27 cellular contexts compared by ENCODE assay signal in the genomic region with DNA sequence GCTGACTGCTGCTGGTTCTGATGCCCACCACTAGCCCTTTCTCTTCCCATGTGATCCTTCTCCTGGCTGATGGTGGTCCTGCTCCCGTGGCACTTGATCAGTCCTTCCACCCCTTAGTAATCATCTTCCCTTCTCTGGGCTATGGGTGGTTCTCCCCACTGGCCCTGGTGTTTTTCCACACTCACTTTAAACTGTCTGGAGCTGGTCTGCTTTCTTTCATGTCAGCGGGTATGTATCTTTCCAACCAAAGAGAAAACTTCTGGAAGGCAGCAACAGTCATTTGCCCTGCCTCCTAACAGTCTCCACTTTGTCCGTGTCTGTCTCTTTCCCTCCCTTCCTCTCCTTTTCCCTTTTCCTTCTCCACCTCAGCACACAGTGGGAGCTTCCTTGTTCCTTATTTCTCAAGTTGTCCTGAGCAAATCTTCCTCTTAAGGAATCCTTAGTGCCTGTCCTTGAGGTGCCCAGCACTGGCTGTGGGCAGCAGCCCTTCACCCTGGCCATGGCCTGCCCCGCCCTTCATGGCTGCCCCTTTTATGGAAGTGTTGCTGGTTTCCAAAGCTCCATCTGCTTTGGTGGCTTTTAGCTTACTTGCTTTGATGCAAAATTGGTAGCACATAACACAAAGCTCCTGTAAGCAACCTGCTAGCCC.
DNase-seq lines count a peak whose midpoint lies in the region; ATAC-seq and TF ChIP-seq lines count a peak whose summit lies in the region.
"Had no signal": no experiment of that assay in that cellular context is flagged by ENCODE, and none has a peak within 500 bp of the region (broad histone marks: within the 10 kb centered on the region; RNA-seq: fewer than 3 reads in every experiment).

No MANE protein-coding gene starts in this region.

- TF ChIP-seq POLR2A in esophagus squamous epithelium (IDR thresholded peaks at IDR 0.05) = no peak

- H3K4me3 ChIP-seq in Caco-2 (ENCODE audit: low read depth, low read length) (no peak overlapping the region), HUES48 (ENCODE audit: low read depth, low read length) (no peak overlapping the region), fibroblast of villous mesenchyme (ENCODE audit: low read depth, low read length) (no peak overlapping the region), esophagus squamous epithelium (no peak overlapping the region), Karpas-422 (ENCODE audit: low read length) (no peak overlapping the region)
- H3K4me3 ChIP-seq: tibial artery had no signal

- CTCF ChIA-PET in Caco-2 (lab: Charles Lee) = interaction anchor here (0.6 to 1.1 kb wide), 2 partner anchors 124 to 246 kb away, joined by 4 to 8 read pairs; no protein-coding TSS in a partner anchor

- 79 to 88% methylated on average over 4 of the region's 4 CpGs for WGBS in esophagus squamous epithelium, 2 donors

- H3K27me3 ChIP-seq in Caco-2 (replicated peaks; ENCODE audit: control insufficient read depth, insufficient read depth, low read length) = no peaks in the 10 kb centered on the region
- no peaks in the 10 kb centered on the region for H3K27me3 ChIP-seq in HUES48 (ENCODE audit: control insufficient read depth, insufficient read depth, low read length)
- H3K27me3 ChIP-seq in esophagus squamous epithelium = no peaks in the 10 kb centered on the region
- H3K27me3 ChIP-seq in Karpas-422 (ENCODE audit: low read length) = no peaks in the 10 kb centered on the region
- H3K27me3 ChIP-seq: tibial artery had no signal

- H4K20me1 ChIP-seq in Karpas-422 (ENCODE audit: insufficient read depth, low read depth, low read length) = no peaks in the 10 kb centered on the region

- BruUV-seq in Caco-2 (replicated peaks; lab: Mats Ljungman, UMichigan) = no TSS peak

- H3K4me1 ChIP-seq in Caco-2 = peaks cover 14% of the 10 kb centered on the region; the same call in 1 of the 2 replicates
- peaks cover 58% of the 10 kb centered on the region for H3K4me1 ChIP-seq in HUES48 (ENCODE audit: control insufficient read depth, insufficient read depth, low read length)
- H3K4me1 ChIP-seq in esophagus squamous epithelium = peaks cover 0 to 2% (median 0%) of the 10 kb centered on the region in 3 donors
- no peaks in the 10 kb centered on the region for H3K4me1 ChIP-seq in Karpas-422 (ENCODE audit: low read length)

- no peaks in the 10 kb centered on the region for H3K27me3 Mint-ChIP-seq in Caco-2 (ENCODE audit: insufficient read depth, unreplicated experiment)
- no peaks in the 10 kb centered on the region for H3K27me3 Mint-ChIP-seq in progenitor cell of endocrine pancreas
- H3K27me3 Mint-ChIP-seq: CD8-positive, alpha-beta memory T cell; naive thymus-derived CD8-positive, alpha-beta T cell; stimulated activated naive CD8-positive, alpha-beta T cell treated with anti-CD3 and anti-CD28 coated beads, Interleukin-15, amount 100 ng/mL, for 72 hours had no signal

- no peaks in the 10 kb centered on the region for H3K9me3 Mint-ChIP-seq in Caco-2 (ENCODE audit: unreplicated experiment)
- H3K9me3 Mint-ChIP-seq in progenitor cell of endocrine pancreas (ENCODE audit: low read depth) = no peaks in the 10 kb centered on the region
- H3K9me3 Mint-ChIP-seq: activated CD4-positive, alpha-beta memory T cell treated with anti-CD3 and anti-CD28 coated beads, Interleukin-2, amount 10 ng/mL, durations not matched to agents 7 days and 5 days; activated T-helper 1 cell treated with anti-CD3 and anti-CD28 coated beads, Interleukin-12 subunit alpha, Interleukin-12 subunit beta, Interleukin-2, Interleukin-4 antibody, amounts not matched to agents 30 ng/mL and 10 ng/mL and 1 ng/mL, durations not matched to agents 14 hours and 24 hours and 36 hours; brain; CD8-positive, alpha-beta memory T cell; naive thymus-derived CD8-positive, alpha-beta T cell; stimulated activated naive CD8-positive, alpha-beta T cell treated with anti-CD3 and anti-CD28 coated beads, Interleukin-15, amount 100 ng/mL, for 72 hours had no signal

- POLR2A ChIA-PET in Caco-2 (lab: Charles Lee) = no interaction called here

- no peaks in the 10 kb centered on the region for H3K79me2 ChIP-seq in Karpas-422 (ENCODE audit: low read length)

- no peaks in the 10 kb centered on the region for H3K9me2 ChIP-seq in Karpas-422 (replicated peaks; ENCODE audit: insufficient read depth, low read length)

- no peak overlapping the region for H3K4me2 ChIP-seq in Karpas-422 (ENCODE audit: low read depth, low read length, poor library complexity, severe bottlenecking)

- H2AFZ ChIP-seq in Karpas-422 (ENCODE audit: low read length) = no peak overlapping the region

- no peak overlapping the region for H3K9ac ChIP-seq in HUES48 (ENCODE audit: low read depth, low read length)
- H3K9ac ChIP-seq in Karpas-422 (ENCODE audit: low read length) = no peak overlapping the region

- no peak for TF ChIP-seq CTCF in Caco-2 (IDR thresholded peaks at IDR 0.05; ENCODE audit: insufficient read depth in 1 of 2, low read depth in 1 of 2, low read length in 1 of 2, severe bottlenecking in 1 of 2, unreplicated experiment in 1 of 2)
- no peak for TF ChIP-seq CTCF in fibroblast of villous mesenchyme (IDR thresholded peaks at IDR 0.05; ENCODE audit: insufficient read depth, low read depth, low read length)
- TF ChIP-seq CTCF in progenitor cell of endocrine pancreas (IDR thresholded peaks at IDR 0.05; ENCODE audit: unreplicated experiment) = no peak
- TF ChIP-seq CTCF in esophagus squamous epithelium (IDR thresholded peaks at IDR 0.05) = no peak

- H3K36me3 ChIP-seq in Caco-2 (ENCODE audit: control insufficient read depth, insufficient read depth, low read length) (peaks cover 2% of the 10 kb centered on the region; the same call in 1 of the 2 replicates), HUES48 (ENCODE audit: control insufficient read depth, insufficient read depth, low read length) (peaks cover 32% of the 10 kb centered on the region), esophagus squamous epithelium (peaks cover 0 to 37% (median 0%) of the 10 kb centered on the region in 3 donors), Karpas-422 (ENCODE audit: insufficient read depth, low read length) (no peaks in the 10 kb centered on the region)

- H3K36me3 Mint-ChIP-seq in Caco-2 (ENCODE audit: insufficient read depth, unreplicated experiment) = peaks cover 36% of the 10 kb centered on the region
- H3K36me3 Mint-ChIP-seq in progenitor cell of endocrine pancreas (ENCODE audit: insufficient read depth) = peaks cover 19% of the 10 kb centered on the region

- H3K27ac ChIP-seq in HUES48 (ENCODE audit: low read depth, low read length) (peak overlapping the region; percentile 24), esophagus squamous epithelium (no peak overlapping the region), Karpas-422 (ENCODE audit: low read length) (no peak overlapping the region)

- H3K4me3 Mint-ChIP-seq in Caco-2 (ENCODE audit: unreplicated experiment) = no peak overlapping the region
- H3K4me3 Mint-ChIP-seq in progenitor cell of endocrine pancreas (ENCODE audit: low read depth) = no peak overlapping the region
- H3K4me3 Mint-ChIP-seq: activated CD4-positive, alpha-beta memory T cell treated with anti-CD3 and anti-CD28 coated beads, Interleukin-2, amount 10 ng/mL, durations not matched to agents 7 days and 5 days; activated T-helper 1 cell treated with anti-CD3 and anti-CD28 coated beads, Interleukin-12 subunit alpha, Interleukin-12 subunit beta, Interleukin-2, Interleukin-4 antibody, amounts not matched to agents 30 ng/mL and 10 ng/mL and 1 ng/mL, durations not matched to agents 14 hours and 24 hours and 36 hours; brain; CD8-positive, alpha-beta memory T cell; stimulated activated naive CD8-positive, alpha-beta T cell treated with anti-CD3 and anti-CD28 coated beads, Interleukin-15, amount 100 ng/mL, for 72 hours had no signal

- H3K4me1 Mint-ChIP-seq in Caco-2 (ENCODE audit: low read depth, unreplicated experiment) = peaks cover 22% of the 10 kb centered on the region
- peaks cover 31% of the 10 kb centered on the region for H3K4me1 Mint-ChIP-seq in progenitor cell of endocrine pancreas (ENCODE audit: low read depth)
- H3K4me1 Mint-ChIP-seq: activated CD4-positive, alpha-beta memory T cell treated with anti-CD3 and anti-CD28 coated beads, Interleukin-2, amount 10 ng/mL, durations not matched to agents 7 days and 5 days; CD8-positive, alpha-beta memory T cell had no signal

- H3K9me3 ChIP-seq in Caco-2 = no peaks in the 10 kb centered on the region
- H3K9me3 ChIP-seq in HUES48 (ENCODE audit: control insufficient read depth, insufficient read depth, low read length) = no peaks in the 10 kb centered on the region
- no peaks in the 10 kb centered on the region for H3K9me3 ChIP-seq in esophagus squamous epithelium
- H3K9me3 ChIP-seq in Karpas-422 (ENCODE audit: low read length) = no peaks in the 10 kb centered on the region
- H3K9me3 ChIP-seq: tibial artery had no signal

- no peak for ATAC-seq in HG03469 (IDR thresholded peaks at IDR 0.05; ENCODE audit: unreplicated experiment)
- ATAC-seq: naive thymus-derived CD8-positive, alpha-beta T cell; stimulated activated naive CD8-positive, alpha-beta T cell treated with anti-CD3 and anti-CD28 coated beads, Interleukin-15, amount 100 ng/mL, for 72 hours had no signal

- DNase-seq in Caco-2 = no peak
- DNase-seq in fibroblast of villous mesenchyme (ENCODE audit: low read depth) = peak; percentile 64
- no peak for DNase-seq in progenitor cell of endocrine pancreas (ENCODE audit: low spot score, unreplicated experiment)
- DNase-seq in esophagus squamous epithelium (lab: John Stamatoyannopoulos, UW) = no peak
- DNase-seq in Karpas-422 = no peak
- DNase-seq in MV-4-11 (lab: John Stamatoyannopoulos, UW) = no peak
- DNase-seq: activated CD4-positive, alpha-beta memory T cell treated with anti-CD3 and anti-CD28 coated beads, Interleukin-2, amount 10 ng/mL, durations not matched to agents 7 days and 5 days; activated CD4-positive, alpha-beta T cell treated with anti-CD3 and anti-CD28 coated beads for 1 hour; activated CD8-positive, alpha-beta memory T cell treated with anti-CD3 and anti-CD28 coated beads, Interleukin-2, amount 50 U/mL, for 4 hours; activated naive CD4-positive, alpha-beta T cell treated with Interleukin-2 at 50 U/mL for 16 hours; CD8-positive, alpha-beta memory T cell; EL; KBM-7; midbrain; MM.1S; naive thymus-derived CD8-positive, alpha-beta T cell; NCI-H1417; NCI-H2029 treated with DMSO at 0.1 percent for 48 hours; NCI-H526 treated with DMSO at 0.1 percent for 48 hours; NK-92 treated with Interleukin-12 subunit alpha and Interleukin-12 subunit beta, amount 100 ng/mL, for 24 hours; stimulated activated CD4-positive, alpha-beta T cell treated with anti-CD3 and anti-CD28 coated beads, Interleukin-1b, Interleukin-23, amount 100 ng/mL, for 48 hours; stimulated activated naive CD8-positive, alpha-beta T cell treated with anti-CD3 and anti-CD28 coated beads, Interleukin-15, amount 100 ng/mL, for 72 hours; tibial artery had no signal

- H3K27ac Mint-ChIP-seq in Caco-2 (ENCODE audit: unreplicated experiment) (peak overlapping the region; percentile 15), progenitor cell of endocrine pancreas (peak overlapping the region; percentile 86)
- H3K27ac Mint-ChIP-seq: activated CD4-positive, alpha-beta memory T cell treated with anti-CD3 and anti-CD28 coated beads, Interleukin-2, amount 10 ng/mL, durations not matched to agents 7 days and 5 days; activated T-helper 1 cell treated with anti-CD3 and anti-CD28 coated beads, Interleukin-12 subunit alpha, Interleukin-12 subunit beta, Interleukin-2, Interleukin-4 antibody, amounts not matched to agents 30 ng/mL and 10 ng/mL and 1 ng/mL, durations not matched to agents 14 hours and 24 hours and 36 hours; stimulated activated naive CD8-positive, alpha-beta T cell treated with anti-CD3 and anti-CD28 coated beads, Interleukin-15, amount 100 ng/mL, for 72 hours had no signal

- intact Hi-C loops in Caco-2 (cut with micrococcal nuclease; ENCODE audit: unreplicated experiment) (no loop called here), esophagus squamous epithelium (cut with DNase I) (no loop called here)
